Comparison of ENCODE assay signal across 7 cellular contexts in the genomic region with DNA sequence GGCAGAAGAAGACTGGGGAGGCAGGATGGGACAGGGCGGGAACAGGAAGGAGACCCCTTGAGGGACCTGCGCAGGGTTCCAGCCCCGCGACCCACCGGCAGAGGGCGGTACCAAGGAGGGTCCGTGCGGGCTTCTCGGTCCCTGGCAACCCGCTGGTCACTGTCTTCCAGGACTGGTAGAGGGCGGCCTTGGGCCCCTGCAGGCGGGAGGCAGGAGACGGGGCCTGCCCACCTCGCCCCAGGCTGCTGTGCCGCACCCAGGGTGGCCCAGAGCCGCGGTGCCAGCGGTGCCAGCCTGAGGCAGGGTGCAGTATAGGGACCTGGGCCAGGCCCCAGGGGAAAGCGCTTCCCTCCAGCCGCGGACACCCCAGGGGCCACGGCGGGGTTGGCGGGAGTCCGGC. TPM values are rescaled to one million over a fixed set of nuclear protein-coding genes. Genes with fewer than 3 reads are reported as not detected.
A peak's percentile ranks its signal among the peaks of the same experiment; 100 is the strongest.
DNase-seq lines count a peak whose midpoint lies in the region; ATAC-seq and TF ChIP-seq lines count a peak whose summit lies in the region.

No MANE protein-coding gene starts in this region.

- peak overlapping the region; percentile 52 to 61 for H3K4me3 Mint-ChIP-seq in activated T-cell treated with anti-CD3 and anti-CD28 coated beads, Interleukin-2, amount 50 U/mL, for 72 hours

- H3K27ac ChIP-seq in foreskin keratinocyte (no peak overlapping the region), ovary (no peak overlapping the region), thoracic aorta (no peak overlapping the region)

- no peaks in the 10 kb centered on the region for H3K36me3 Mint-ChIP-seq in activated T-cell treated with anti-CD3 and anti-CD28 coated beads, Interleukin-2, amount 50 U/mL, for 72 hours (ENCODE audit: insufficient read depth in 2 of 2)

- intact Hi-C loops in ovary (cut with DNase I) = no loop called here

- H3K4me3 ChIP-seq in ovary (no peak overlapping the region), thoracic aorta (peak overlapping the region; percentile 68)

- H3K4me1 ChIP-seq in foreskin keratinocyte (no peaks in the 10 kb centered on the region), ovary (ENCODE audit: insufficient read depth) (peaks cover 5% of the 10 kb centered on the region), thoracic aorta (ENCODE audit: control insufficient read depth in 1 of 2, low read depth in 2 of 2) (peaks cover 0 to 16% of the 10 kb centered on the region in 2 donors)

- TF ChIP-seq POLR2A in ovary (IDR thresholded peaks at IDR 0.05) = no peak

- no peaks in the 10 kb centered on the region for H3K9me3 Mint-ChIP-seq in activated T-cell treated with anti-CD3 and anti-CD28 coated beads, Interleukin-2, amount 50 U/mL, for 72 hours

- TF ChIP-seq CTCF in foreskin keratinocyte (conservative IDR thresholded peaks at IDR 0.05) (peak; percentile 64), ovary (IDR thresholded peaks at IDR 0.05) (no peak), thoracic aorta (IDR thresholded peaks at IDR 0.05) (peak; percentile 65)

- peak; percentile 48 for ATAC-seq in HG02610 (IDR thresholded peaks at IDR 0.05; ENCODE audit: unreplicated experiment)
- ATAC-seq in activated T-cell treated with anti-CD3 and anti-CD28 coated beads, Interleukin-2, amount 50 U/mL, for 72 hours (replicated peaks in 1 of 2) = peak; percentile 95 to 96
- ATAC-seq in foreskin keratinocyte = peak; percentile 71
- ATAC-seq in thoracic aorta (ENCODE audit: insufficient number of reproducible peaks, low FRiP score, low read depth) = no peak
- no peak for ATAC-seq in HG02798 (IDR thresholded peaks at IDR 0.05; ENCODE audit: poor library complexity, unreplicated experiment)

- peaks cover 23% of the 10 kb centered on the region for H3K4me1 Mint-ChIP-seq in activated T-cell treated with anti-CD3 and anti-CD28 coated beads, Interleukin-2, amount 50 U/mL, for 72 hours (ENCODE audit: low read depth)

- 35 to 37% (median 35%) methylated on average over 22 to 25 of the region's 25 CpGs for WGBS in ovary, 3 donors

- DNase-seq in activated T-cell treated with anti-CD3 and anti-CD28 coated beads, Interleukin-2, amount 50 U/mL, for 72 hours = peak; percentile 77 to 78
- DNase-seq in foreskin keratinocyte = no peak
- peak in 4 of 5 donors; percentile 27 to 59 (median 35) for DNase-seq in ovary
- DNase-seq in thoracic aorta (ENCODE audit: low spot score) = no peak
- DNase-seq in NCI-H187 (lab: John Stamatoyannopoulos, UW) = no peak

- no peak overlapping the region for H3K27ac Mint-ChIP-seq in activated T-cell treated with anti-CD3 and anti-CD28 coated beads, Interleukin-2, amount 50 U/mL, for 72 hours

- H3K36me3 ChIP-seq in ovary (no peaks in the 10 kb centered on the region), thoracic aorta (no peaks in the 10 kb centered on the region)

- peaks cover 13% of the 10 kb centered on the region for H3K27me3 Mint-ChIP-seq in activated T-cell treated with anti-CD3 and anti-CD28 coated beads, Interleukin-2, amount 50 U/mL, for 72 hours (ENCODE audit: low read depth)

- TF ChIP-seq EP300 in ovary (IDR thresholded peaks at IDR 0.05) = no peak

- no peaks in the 10 kb centered on the region for H3K9me3 ChIP-seq in ovary
- H3K9me3 ChIP-seq in thoracic aorta = no peaks in the 10 kb centered on the region

- peaks cover 7% of the 10 kb centered on the region for H3K27me3 ChIP-seq in foreskin keratinocyte
- no peaks in the 10 kb centered on the region for H3K27me3 ChIP-seq in ovary
- no peaks in the 10 kb centered on the region for H3K27me3 ChIP-seq in thoracic aorta (replicated peaks; ENCODE audit: insufficient read depth)

RNA-seq across cellular contexts. Expression of a gene that starts 34.5 kb away (rescaled TPM):
- 1 to 10 TPM; 4.4 to 5.3 TPM for total RNA-seq in activated T-cell treated with anti-CD3 and anti-CD28 coated beads, Interleukin-2, amount 50 U/mL, for 72 hours
- total RNA-seq in foreskin keratinocyte (not detected in 2 replicates), ovary (not detected), thoracic aorta (not detected)
- polyA plus RNA-seq in foreskin keratinocyte (not detected in 2 replicates), ovary (under 1 TPM in 1 of 2 donors, not detected in 1; 0.06 TPM)

Comparison
In these comparisons a context has a peak if more than half of its experiments do, and no peak if none do; other contexts are left out.
1. ATAC-seq: peak in HG02610 (single experiment), activated T-cell treated with anti-CD3 and anti-CD28 coated beads, Interleukin-2, amount 50 U/mL, for 72 hours (2 of 2) and foreskin keratinocyte (single experiment); none in thoracic aorta (single experiment) and HG02798 (single experiment).
2. DNase-seq: peak in activated T-cell treated with anti-CD3 and anti-CD28 coated beads, Interleukin-2, amount 50 U/mL, for 72 hours (2 of 2) and ovary (4 of 5); none in foreskin keratinocyte (0 of 2), thoracic aorta (single experiment) and NCI-H187 (0 of 2).
3. CTCF ChIP-seq: peak in foreskin keratinocyte (single experiment) and thoracic aorta (single experiment); none in ovary (0 of 3).